1 cellular context compared by ENCODE assay signal in genomic region chr18:51391731-51392130, GRCh38.
TF ChIP-seq lines count a peak whose summit lies in the region.

No MANE protein-coding gene starts in this region.

TF ChIP-seq in SK-N-SH treated with all-trans-retinoic acid at 6 μM for 48 hours, 23 proteins besides CTCF, POLR2A, EP300 and RAD21 (continued from another document):
- no peak for TF ChIP-seq TSHZ2 (CRISPR knock-in tag; IDR thresholded peaks at IDR 0.05)
- no peak for TF ChIP-seq ZC3H10 (CRISPR knock-in tag; IDR thresholded peaks at IDR 0.05)
- no peak for TF ChIP-seq BACH2 (CRISPR knock-in tag; IDR thresholded peaks at IDR 0.05; ENCODE audit: borderline replicate concordance)
- TF ChIP-seq ARNTL (CRISPR knock-in tag; IDR thresholded peaks at IDR 0.05; ENCODE audit: borderline replicate concordance, low read depth) = no peak
- TF ChIP-seq ZFP3 (CRISPR knock-in tag; IDR thresholded peaks at IDR 0.05) = no peak
- TF ChIP-seq ZFP30 (CRISPR knock-in tag; IDR thresholded peaks at IDR 0.05) = no peak
- no peak for TF ChIP-seq OSR1 (CRISPR knock-in tag; IDR thresholded peaks at IDR 0.05)
- TF ChIP-seq CREB5 (CRISPR knock-in tag; IDR thresholded peaks at IDR 0.05; ENCODE audit: low read depth) = no peak
- TF ChIP-seq RARB (CRISPR knock-in tag; IDR thresholded peaks at IDR 0.05) = no peak
- TF ChIP-seq ISL1 (CRISPR knock-in tag; IDR thresholded peaks at IDR 0.05) = no peak
- no peak for TF ChIP-seq CSDC2 (CRISPR knock-in tag; IDR thresholded peaks at IDR 0.05)
- no peak for TF ChIP-seq POU6F1 (CRISPR knock-in tag; IDR thresholded peaks at IDR 0.05; ENCODE audit: borderline replicate concordance, low read depth)
- TF ChIP-seq ESRRG (CRISPR knock-in tag; IDR thresholded peaks at IDR 0.05) = no peak
